Comparison of ENCODE assay signal across 8 cellular contexts in the genomic region with DNA sequence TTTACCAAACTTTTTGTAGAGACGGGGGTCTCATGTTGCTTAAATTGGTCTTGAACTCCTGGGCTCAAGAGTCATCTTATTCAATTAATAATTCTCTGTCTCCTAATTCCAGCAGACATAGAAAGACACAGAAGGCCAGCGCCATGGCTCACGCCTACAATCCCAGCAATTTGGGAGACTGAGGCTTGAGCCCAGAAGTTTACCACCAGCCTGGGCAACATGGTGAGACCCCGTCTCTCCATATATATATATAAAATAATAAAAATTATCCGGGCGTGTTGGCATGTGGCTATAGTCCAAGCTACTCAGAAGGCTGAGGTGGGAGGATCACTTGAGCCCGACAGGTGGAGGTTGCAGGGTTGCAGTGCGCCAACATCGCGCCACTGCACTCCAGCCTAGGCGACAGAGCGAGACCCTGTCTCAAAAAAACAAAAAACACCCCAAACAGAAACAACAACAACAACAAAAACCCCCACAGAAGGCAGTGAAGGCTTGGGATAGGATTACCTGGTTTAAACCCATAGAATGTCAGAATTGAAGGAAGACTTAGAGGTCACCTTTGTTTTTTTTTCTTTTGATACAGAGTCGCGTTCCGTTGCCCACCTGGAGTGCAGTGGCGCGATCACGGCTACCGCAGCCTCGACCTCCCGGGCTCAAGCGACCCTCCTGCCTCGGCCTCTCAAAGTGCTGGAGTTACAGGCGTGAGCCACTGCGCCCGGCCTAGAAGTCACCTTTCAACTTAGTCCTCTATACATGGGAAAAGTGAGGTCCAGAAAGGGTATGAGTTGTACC. TPM values are rescaled to one million over a fixed set of nuclear protein-coding genes. Genes with fewer than 3 reads are reported as not detected.
DNase-seq lines count a peak whose midpoint lies in the region; ATAC-seq and TF ChIP-seq lines count a peak whose summit lies in the region.

No MANE protein-coding gene starts in this region.

- peaks cover 14% of the 10 kb centered on the region for H3K36me3 ChIP-seq in RWPE2 (ENCODE audit: low read depth)
- no peaks in the 10 kb centered on the region for H3K36me3 ChIP-seq in sigmoid colon

- H3K4me3 ChIP-seq in RWPE2 (ENCODE audit: severe bottlenecking) (peak overlapping the region; percentile 82), fibroblast of villous mesenchyme (ENCODE audit: low read depth, low read length) (peak overlapping the region; percentile 88), sigmoid colon (peak overlapping the region; percentile 71 to 92 (median 84))

- H3K9me3 ChIP-seq in RWPE2 (ENCODE audit: severe bottlenecking) (no peaks in the 10 kb centered on the region), sigmoid colon (no peaks in the 10 kb centered on the region)

- H3K27me3 ChIP-seq in RWPE2 (ENCODE audit: insufficient read depth, poor library complexity, severe bottlenecking), result no peaks in the 10 kb centered on the region
- no peaks in the 10 kb centered on the region for H3K27me3 ChIP-seq in sigmoid colon

- intact Hi-C loops in sigmoid colon (cut with DNase I), result loop anchor here (2.0 to 5.0 kb wide), 5 partner anchors 51 to 203 kb away; partner anchors contain the start of genes DCAF12, KIF24, NUDT2 and UBAP2

- TF ChIP-seq EP300 in sigmoid colon (IDR thresholded peaks at IDR 0.05), result no peak

- TF ChIP-seq POLR2A in sigmoid colon (IDR thresholded peaks at IDR 0.05), result no peak

- H3K27ac ChIP-seq in RWPE2 (ENCODE audit: poor library complexity, severe bottlenecking) (peak overlapping the region; percentile 96), sigmoid colon (peak overlapping the region; percentile 92 to 96 (median 94))

- WGBS in sigmoid colon, 2 donors, result 12 to 22% methylated on average over 26 of the region's 26 CpGs

- peak; percentile 13 for DNase-seq in NCI-H510A treated with DMSO at 0.1 percent for 48 hours (lab: John Stamatoyannopoulos, UW)
- DNase-seq in NCI-H510A (lab: John Stamatoyannopoulos, UW), result no peak
- DNase-seq in RWPE2 (ENCODE audit: low spot score), result no peak
- no peak for DNase-seq in fibroblast of villous mesenchyme (ENCODE audit: low read depth)
- DNase-seq in sigmoid colon, result no peak
- no peak for DNase-seq in NAMALWA (ENCODE audit: low spot score)
- DNase-seq in NCI-H82 (lab: John Stamatoyannopoulos, UW), result no peak
- no peak for DNase-seq in NCI-H1048 (lab: John Stamatoyannopoulos, UW)

- TF ChIP-seq CTCF in RWPE2 (IDR thresholded peaks at IDR 0.05; ENCODE audit: poor library complexity, severe bottlenecking) (no peak), fibroblast of villous mesenchyme (IDR thresholded peaks at IDR 0.05; ENCODE audit: insufficient read depth, low read depth, low read length) (no peak), sigmoid colon (IDR thresholded peaks at IDR 0.05) (no peak)

- no peak; the same call in 2 of the 3 replicates for ATAC-seq in RWPE2 (ENCODE audit: low read depth)

- H3K4me1 ChIP-seq in RWPE2 (ENCODE audit: insufficient read depth, poor library complexity, severe bottlenecking), result peaks cover 19% of the 10 kb centered on the region
- peaks cover 0 to 18% (median 11%) of the 10 kb centered on the region in 4 donors for H3K4me1 ChIP-seq in sigmoid colon

RNA-seq across cellular contexts. Expression of gene UBAP1, which starts 0.7 kb away (rescaled TPM):
- total RNA-seq in fibroblast of villous mesenchyme (38.3 and 51.0 TPM in 2 replicates), sigmoid colon (10 to 100 TPM; 42.5 to 52.7 (median 44.3) TPM)
- 10 to 100 TPM; 32.8 to 42.5 (median 34.8) TPM for polyA plus RNA-seq in sigmoid colon

RNA-seq across cellular contexts. Expression of gene DCAF12, which starts 51.6 kb away (rescaled TPM):
- total RNA-seq in fibroblast of villous mesenchyme, result 19.6 and 29.8 TPM in 2 replicates
- 10 to 100 TPM; 14.3 to 25.2 (median 20.2) TPM for total RNA-seq in sigmoid colon
- 10 to 100 TPM; 21.6 to 33.8 (median 28.2) TPM for polyA plus RNA-seq in sigmoid colon
